Comparison of ENCODE assay signal across 8 cellular contexts in the genomic region with DNA sequence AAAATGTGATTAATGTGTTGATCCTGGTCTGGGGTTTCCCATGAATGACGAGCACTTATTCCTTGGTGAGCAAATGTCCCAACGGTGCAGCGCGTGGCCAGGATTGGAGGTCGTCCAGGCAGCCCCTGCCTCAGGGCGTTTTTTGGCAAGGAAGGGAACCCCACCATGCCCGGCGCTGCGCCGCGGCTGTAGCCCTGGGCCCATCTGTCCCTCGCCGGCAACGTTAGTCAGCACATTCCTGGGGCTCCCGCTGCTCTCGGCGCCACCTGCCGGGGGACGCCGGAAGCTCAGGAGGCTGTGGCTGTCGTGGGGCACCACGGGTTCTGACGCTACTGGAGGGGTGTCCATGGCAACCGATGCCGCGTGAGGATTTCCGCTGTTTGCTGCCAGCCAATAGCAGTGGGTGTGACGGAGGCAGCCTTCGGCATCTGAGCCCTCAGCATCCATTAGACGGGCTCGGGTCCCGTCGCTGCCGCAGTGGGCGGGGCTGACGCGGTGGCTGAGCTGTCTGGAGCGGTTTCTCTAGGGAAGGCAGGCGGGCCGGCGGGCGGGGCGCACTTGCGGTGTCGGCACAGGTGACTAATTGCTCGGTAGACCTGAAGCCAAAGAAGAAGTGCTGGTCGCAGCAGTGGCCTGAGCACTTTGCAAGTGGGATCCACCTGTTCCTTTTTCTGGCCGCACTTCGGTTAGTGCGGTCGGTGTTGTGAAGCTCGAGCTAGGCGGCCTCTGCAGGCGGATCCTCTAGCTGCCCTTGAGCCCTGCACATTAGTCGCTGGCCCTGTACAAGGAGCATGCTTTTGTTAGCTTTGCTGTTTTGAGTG. TPM values are rescaled to one million over a fixed set of nuclear protein-coding genes. Genes with fewer than 3 reads are reported as not detected.
DNase-seq lines count a peak whose midpoint lies in the region; ATAC-seq and TF ChIP-seq lines count a peak whose summit lies in the region.

No MANE protein-coding gene starts in this region.

- no TSS peak for BruUV-seq in Panc1 (replicated peaks; lab: Mats Ljungman, UMichigan)

- in situ Hi-C loops in Panc1 (cut with HindIII; ENCODE audit: low pct_unique_long_range_greater_than_20kb, low sequenced_read_pairs), result no loop called here

- peak; percentile 96 for ATAC-seq in DND-41 (ENCODE audit: insufficient read depth, low read depth)
- peak; percentile 97 for ATAC-seq in GM21737 (IDR thresholded peaks at IDR 0.05; ENCODE audit: unreplicated experiment)
- ATAC-seq in Panc1, result peak; percentile 96
- ATAC-seq in naive B cell (ENCODE audit: low read depth in 2 of 2), result peak; percentile 94 to 96
- peak; percentile 99 for ATAC-seq in stimulated activated memory B cell treated with anti-CD40 and anti-IgM and Interleukin-4, amounts not matched to agents 10 μg/mL and 1 μg/mL and 100 μg/mL, for 72 hours

- POLR2A ChIA-PET in Panc1 (lab: Charles Lee), result no interaction called here

- H3K9ac ChIP-seq in DND-41 (ENCODE audit: low read depth, low read length) (peak overlapping the region; percentile 58), KMS-11 (peak overlapping the region; percentile 79; the same call in 1 of the 2 replicates)

- peak; percentile 97 for TF ChIP-seq CTCF in DND-41 (IDR thresholded peaks at IDR 0.05; ENCODE audit: borderline replicate concordance, extremely low read depth, low read length, poor library complexity, severe bottlenecking)
- TF ChIP-seq CTCF in KMS-11 (conservative IDR thresholded peaks at IDR 0.05; ENCODE audit: low read depth, low read length), result peak; percentile 74
- peak; percentile 98 for TF ChIP-seq CTCF in Panc1 (IDR thresholded peaks at IDR 0.05)

- peak overlapping the region; percentile 62 to 91 (median 84) for H3K4me3 Mint-ChIP-seq in naive B cell
- peak overlapping the region; percentile 62 for H3K4me3 Mint-ChIP-seq in stimulated activated memory B cell treated with anti-CD40 and anti-IgM and Interleukin-4, amounts not matched to agents 10 μg/mL and 1 μg/mL and 100 μg/mL, for 72 hours

- H3K36me3 Mint-ChIP-seq in naive B cell, result peaks cover 0 to 7% of the 10 kb centered on the region in 2 donors
- H3K36me3 Mint-ChIP-seq in stimulated activated memory B cell treated with anti-CD40 and anti-IgM and Interleukin-4, amounts not matched to agents 10 μg/mL and 1 μg/mL and 100 μg/mL, for 72 hours, result peaks cover 46% of the 10 kb centered on the region

- H4K20me1 ChIP-seq in DND-41 (ENCODE audit: insufficient read depth, low read length), result no peaks in the 10 kb centered on the region
- H4K20me1 ChIP-seq in KMS-11 (ENCODE audit: insufficient read depth), result no peaks in the 10 kb centered on the region

- H3K36me3 ChIP-seq in DND-41 (ENCODE audit: insufficient read depth, low read length) (peaks cover 3% of the 10 kb centered on the region; the same call in 1 of the 2 replicates), KMS-11 (ENCODE audit: insufficient read depth) (no peaks in the 10 kb centered on the region), Panc1 (ENCODE audit: control insufficient read depth, insufficient read depth, low read length) (no peaks in the 10 kb centered on the region)

- H3K4me1 Mint-ChIP-seq in naive B cell, result peaks cover 0 to 16% (median 13%) of the 10 kb centered on the region in 3 donors
- peaks cover 15% of the 10 kb centered on the region for H3K4me1 Mint-ChIP-seq in stimulated activated memory B cell treated with anti-CD40 and anti-IgM and Interleukin-4, amounts not matched to agents 10 μg/mL and 1 μg/mL and 100 μg/mL, for 72 hours

- DNase-seq in DND-41, result peak; percentile 100
- peak; percentile 86 for DNase-seq in Panc1 (ENCODE audit: low read depth, low spot score)
- DNase-seq in activated T-helper 1 cell treated with Interleukin-2 at 50 U/mL for 16 hours (ENCODE audit: low read depth), result peak; percentile 99
- peak; percentile 98 for DNase-seq in fibroblast of gingiva (ENCODE audit: low read depth)
- peak; percentile 99 for DNase-seq in naive B cell

- H3K4me1 ChIP-seq in DND-41 (ENCODE audit: insufficient read depth, low read length), result peaks cover 20% of the 10 kb centered on the region
- peaks cover 22% of the 10 kb centered on the region for H3K4me1 ChIP-seq in KMS-11 (ENCODE audit: low read depth, poor library complexity, severe bottlenecking)
- H3K4me1 ChIP-seq in Panc1 (ENCODE audit: control insufficient read depth, insufficient read depth, low read length), result peaks cover 12% of the 10 kb centered on the region

- H3K4me3 ChIP-seq in DND-41 (ENCODE audit: low read depth in 1 of 2, low read length in 2 of 2), result peak overlapping the region; percentile 5 to 63; a peak in 3 of 4 replicates
- no peak overlapping the region for H3K4me3 ChIP-seq in KMS-11 (IDR thresholded peaks at IDR 0.05; ENCODE audit: insufficient read depth, low read depth, low read length)
- peak overlapping the region; percentile 45 to 61 for H3K4me3 ChIP-seq in Panc1 (ENCODE audit: low read depth in 2 of 2, low read length in 2 of 2)

- no peaks in the 10 kb centered on the region for H3K27me3 Mint-ChIP-seq in naive B cell
- H3K27me3 Mint-ChIP-seq in stimulated activated memory B cell treated with anti-CD40 and anti-IgM and Interleukin-4, amounts not matched to agents 10 μg/mL and 1 μg/mL and 100 μg/mL, for 72 hours, result no peaks in the 10 kb centered on the region

- H3K4me2 ChIP-seq in DND-41 (ENCODE audit: insufficient read depth, low read length) (peak overlapping the region; percentile 88), KMS-11 (peak overlapping the region; percentile 93)

- H3K9me3 Mint-ChIP-seq in naive B cell, result no peaks in the 10 kb centered on the region
- H3K9me3 Mint-ChIP-seq in stimulated activated memory B cell treated with anti-CD40 and anti-IgM and Interleukin-4, amounts not matched to agents 10 μg/mL and 1 μg/mL and 100 μg/mL, for 72 hours, result no peaks in the 10 kb centered on the region

- H3K9me3 ChIP-seq in DND-41 (ENCODE audit: insufficient read depth, low read length, severe bottlenecking) (no peaks in the 10 kb centered on the region), Panc1 (ENCODE audit: control insufficient read depth, insufficient read depth, low read depth, low read length) (no peaks in the 10 kb centered on the region)

- H3K27me3 ChIP-seq in DND-41 (ENCODE audit: insufficient read depth, low read length, poor library complexity) (no peaks in the 10 kb centered on the region), KMS-11 (ENCODE audit: insufficient read depth, low read depth) (no peaks in the 10 kb centered on the region), Panc1 (ENCODE audit: control insufficient read depth, insufficient read depth, low read length) (no peaks in the 10 kb centered on the region)

- H2AFZ ChIP-seq in DND-41 (ENCODE audit: low read depth, low read length) (peak overlapping the region; percentile 83), KMS-11 (ENCODE audit: low read depth) (peak overlapping the region; percentile 75)

- H3K79me2 ChIP-seq in DND-41 (ENCODE audit: insufficient read depth, low read length) (no peaks in the 10 kb centered on the region), KMS-11 (ENCODE audit: insufficient read depth, low read depth) (no peaks in the 10 kb centered on the region)

- peak overlapping the region; percentile 75 for H3K27ac ChIP-seq in DND-41 (ENCODE audit: low read length)
- peak overlapping the region; percentile 85 for H3K27ac ChIP-seq in KMS-11
- H3K27ac ChIP-seq in Panc1 (ENCODE audit: low read length), result peak overlapping the region; percentile 92

- CTCF ChIA-PET in Panc1 (lab: Charles Lee), result interaction anchor here (0.9 kb wide), 1 partner anchor 98 kb away, joined by 3 read pairs; the partner anchor contains the start of gene BICDL1

- intact Hi-C loops in Panc1 (cut with micrococcal nuclease; ENCODE audit: unreplicated experiment), result loop anchor here (5.0 kb wide), 1 partner anchor 100 kb away; the partner anchor contains the start of gene BICDL1

- H3K27ac Mint-ChIP-seq in naive B cell, result peak overlapping the region; percentile 48 to 97 (median 88)
- H3K27ac Mint-ChIP-seq in stimulated activated memory B cell treated with anti-CD40 and anti-IgM and Interleukin-4, amounts not matched to agents 10 μg/mL and 1 μg/mL and 100 μg/mL, for 72 hours, result peak overlapping the region; percentile 45

RNA-seq across cellular contexts. Expression of gene RAB35, which starts 29.5 kb away (rescaled TPM):
- total RNA-seq in Panc1 (2021; ENCODE audit: unreplicated experiment), result 62.0 TPM
- polyA plus RNA-seq in Panc1 (2012; ENCODE audit: insufficient read length), result 90.8 TPM
- polyA plus RNA-seq in naive B cell (ENCODE audit: low read depth in 6 of 6), result 10 to 100 TPM in 5 of 6 donors, 1 to 10 TPM in 1; 6.2 to 16.6 (median 14.6) TPM
